Comparison of ENCODE assay signal across 1 cellular context in genomic region chr22:45357492-45357891, GRCh38.
TF ChIP-seq lines count a peak whose summit lies in the region.

No MANE protein-coding gene starts in this region.

TF ChIP-seq in K562, 482 proteins besides CTCF, POLR2A, EP300 and RAD21:
- TF ChIP-seq ZNF696 (CRISPR knock-in tag; conservative IDR thresholded peaks at IDR 0.05) (no peak), NFATC3 (IDR thresholded peaks at IDR 0.05) (no peak), ZNF316 (IDR thresholded peaks at IDR 0.05) (peak; percentile 85), BRD9 (IDR thresholded peaks at IDR 0.05; ENCODE audit: low read depth, partially characterized antibody) (no peak), SRF (CRISPR knock-in tag; IDR thresholded peaks at IDR 0.05) (no peak), PTBP1 (IDR thresholded peaks at IDR 0.05; ENCODE audit: low read depth, low read length) (no peak), MAFG (tag; conservative IDR thresholded peaks at IDR 0.05) (peak; percentile 69), EZH2 (IDR thresholded peaks at IDR 0.05; ENCODE audit: borderline replicate concordance, low read depth, low read length) (no peak), NFE2L1 (tag; IDR thresholded peaks at IDR 0.05; ENCODE audit: borderline replicate concordance, low read depth) (no peak), SETDB1 (IDR thresholded peaks at IDR 0.05; ENCODE audit: low read length) (no peak), HLTF (IDR thresholded peaks at IDR 0.05) (no peak), RFX1 (IDR thresholded peaks at IDR 0.05) (no peak), MAFF (IDR thresholded peaks at IDR 0.05; ENCODE audit: low read length) (peak; percentile 93), MXI1 (IDR thresholded peaks at IDR 0.05; ENCODE audit: low read depth, low read length) (no peak), TAF7 (tag; IDR thresholded peaks at IDR 0.05) (no peak), ARNT (IDR thresholded peaks at IDR 0.05) (no peak), MAFK (IDR thresholded peaks at IDR 0.05; ENCODE audit: low read length) (peak; percentile 94), ZNF143 (CRISPR knock-in tag; IDR thresholded peaks at IDR 0.05) (no peak), C11orf30 (IDR thresholded peaks at IDR 0.05; ENCODE audit: low read depth) (peak; percentile 62; the same call in 1 of the 2 replicates)
